Comparison of ENCODE assay signal across 1 cellular context in the genomic region with DNA sequence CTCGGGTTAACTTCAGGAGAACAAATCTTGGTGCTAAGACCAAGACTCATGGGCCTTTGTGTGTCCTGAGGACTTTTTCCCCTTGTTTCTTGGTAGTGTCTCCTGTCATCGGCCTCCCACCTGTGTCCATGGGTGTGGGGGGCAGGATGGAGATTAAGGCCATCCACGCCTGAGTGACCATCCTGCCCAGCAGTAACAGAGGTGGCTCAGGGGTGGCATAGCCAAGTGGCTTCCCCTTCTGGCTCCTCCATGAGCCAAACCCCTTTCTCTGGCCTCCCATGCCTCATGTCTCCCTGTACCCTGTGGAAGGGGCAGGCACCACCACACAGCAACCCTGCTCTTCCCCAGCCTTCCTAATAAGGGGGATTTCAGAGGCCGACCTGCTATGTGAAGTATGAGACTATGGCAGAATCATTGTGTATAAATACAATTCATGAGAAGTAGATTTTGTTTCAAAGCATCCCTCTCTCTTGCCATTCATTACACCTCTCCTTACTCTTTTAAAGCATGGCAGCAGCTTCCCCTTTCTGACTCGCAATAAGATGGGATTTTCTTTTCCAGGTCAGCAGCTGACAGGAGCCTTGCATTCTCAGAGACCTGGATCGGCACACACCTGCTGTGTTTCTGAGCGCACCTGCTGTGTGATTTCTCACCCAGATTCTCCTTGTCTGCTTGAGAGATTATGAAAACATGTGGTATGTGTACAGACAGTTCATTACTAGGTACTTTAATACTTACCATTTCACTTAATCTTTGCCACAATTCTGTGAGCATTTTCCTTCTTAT.
TF ChIP-seq lines count a peak whose summit lies in the region.

No MANE protein-coding gene starts in this region.

TF ChIP-seq in H1, 55 proteins besides CTCF, POLR2A, EP300 and RAD21:
- TF ChIP-seq SUZ12 (IDR thresholded peaks at IDR 0.05; ENCODE audit: low read length) (no peak), SIN3A (conservative IDR thresholded peaks at IDR 0.05 in 1 of 2, IDR thresholded peaks at IDR 0.05 in 1 of 2; ENCODE audit: low read depth in 1 of 2, low read length in 2 of 2) (no peak), TCF12 (IDR thresholded peaks at IDR 0.05; ENCODE audit: low read depth, low read length) (no peak), SAP30 (IDR thresholded peaks at IDR 0.05; ENCODE audit: insufficient read depth, insufficient replicate concordance, low read length) (no peak), KDM5A (IDR thresholded peaks at IDR 0.05; ENCODE audit: low read length) (no peak), JUND (IDR thresholded peaks at IDR 0.05; ENCODE audit: low read length) (no peak), TAF1 (IDR thresholded peaks at IDR 0.05; ENCODE audit: low read depth, low read length) (no peak), RFX5 (IDR thresholded peaks at IDR 0.05; ENCODE audit: borderline replicate concordance, low read depth, low read length) (no peak), RBBP5 (IDR thresholded peaks at IDR 0.05; ENCODE audit: borderline replicate concordance, low read depth, low read length) (no peak)
- TF ChIP-seq, protein P1, sequence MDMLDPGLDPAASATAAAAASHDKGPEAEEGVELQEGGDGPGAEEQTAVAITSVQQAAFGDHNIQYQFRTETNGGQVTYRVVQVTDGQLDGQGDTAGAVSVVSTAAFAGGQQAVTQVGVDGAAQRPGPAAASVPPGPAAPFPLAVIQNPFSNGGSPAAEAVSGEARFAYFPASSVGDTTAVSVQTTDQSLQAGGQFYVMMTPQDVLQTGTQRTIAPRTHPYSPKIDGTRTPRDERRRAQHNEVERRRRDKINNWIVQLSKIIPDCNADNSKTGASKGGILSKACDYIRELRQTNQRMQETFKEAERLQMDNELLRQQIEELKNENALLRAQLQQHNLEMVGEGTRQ (IDR thresholded peaks at IDR 0.05; ENCODE audit: low read length), result no peak
